In the genomic region with DNA sequence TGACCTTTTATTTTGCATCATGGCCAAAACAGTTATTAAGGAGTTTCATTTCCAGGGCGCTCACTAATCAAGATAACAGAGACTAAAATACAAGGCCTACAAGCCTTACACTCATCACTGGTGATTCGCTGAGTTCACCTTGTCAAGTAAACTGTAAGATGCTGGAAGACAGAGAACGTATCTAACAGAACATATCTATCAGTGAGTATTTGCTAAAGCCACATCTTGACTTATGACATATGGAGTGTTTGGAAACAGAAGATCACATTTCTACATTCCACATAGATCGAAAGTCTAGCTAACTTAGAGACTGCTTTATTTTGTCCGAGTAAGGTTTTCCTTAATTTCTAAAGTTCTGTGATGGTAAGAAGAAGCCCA, we compare ENCODE assay signal across 22 cellular contexts.
"Had no signal": no experiment of that assay in that cellular context is flagged by ENCODE, and none has a peak within 500 bp of the region (broad histone marks: within the 10 kb centered on the region; RNA-seq: fewer than 3 reads in every experiment).

No MANE protein-coding gene starts in this region.

- H3K27ac Mint-ChIP-seq: activated naive CD4-positive, alpha-beta T cell treated with anti-CD3 and anti-CD28 coated beads for 36 hours; activated naive CD8-positive, alpha-beta T cell treated with anti-CD3 and anti-CD28 coated beads, Interleukin-2, amount 10 ng/mL, durations not matched to agents 7 days and 5 days; dendritic cell treated with granulocyte-macrophage colony-stimulating factor and Interleukin-4, amounts not matched to agents 40 ng/mL and 50 ng/mL, for 4 days; neural progenitor cell had no signal

- DNase-seq: activated CD4-positive, alpha-beta T cell treated with anti-CD3 and anti-CD28 coated beads for 4 hours; activated CD4-positive, alpha-beta T cell treated with anti-CD3 and anti-CD28 coated beads, Interleukin-2, amount 50 U/mL, for 48 hours; activated CD4-positive, CD25-positive, alpha-beta regulatory T cell; activated CD8-positive, alpha-beta memory T cell treated with anti-CD3 and anti-CD28 coated beads, Interleukin-2, amount 50 U/mL, for 48 hours; activated effector memory CD4-positive, alpha-beta T cell treated with Interleukin-2 at 50 U/mL for 16 hours; activated naive CD4-positive, alpha-beta T cell treated with anti-CD3 and anti-CD28 coated beads for 36 hours; activated naive CD8-positive, alpha-beta T cell treated with anti-CD3 and anti-CD28 coated beads, Interleukin-2, amount 10 ng/mL, durations not matched to agents 7 days and 5 days; activated T-cell treated with anti-CD3 and anti-CD28 coated beads, Interleukin-2, amount 50 U/mL, for 4 hours; amygdala; body of pancreas; effector CD4-positive, alpha-beta T cell; left ventricle myocardium superior; naive B cell; sigmoid colon; stimulated activated CD4-positive, alpha-beta T cell treated with anti-CD3 and anti-CD28 coated beads, Interleukin-2, amount 100 ng/mL, for 48 hours; stimulated activated naive CD8-positive, alpha-beta T cell treated with anti-CD3 and anti-CD28 coated beads, Interleukin-15, Interleukin-2, amounts not matched to agents 100 U/mL and 50 U/mL, for 24 hours; substantia nigra; T1000; tibial artery had no signal

- H3K4me3 Mint-ChIP-seq: activated naive CD4-positive, alpha-beta T cell treated with anti-CD3 and anti-CD28 coated beads for 36 hours; activated naive CD8-positive, alpha-beta T cell treated with anti-CD3 and anti-CD28 coated beads, Interleukin-2, amount 10 ng/mL, durations not matched to agents 7 days and 5 days; activated T-cell treated with anti-CD3 and anti-CD28 coated beads, Interleukin-2, amount 50 U/mL, for 4 hours; dendritic cell treated with granulocyte-macrophage colony-stimulating factor and Interleukin-4, amounts not matched to agents 40 ng/mL and 50 ng/mL, for 4 days; naive B cell; neural progenitor cell had no signal

- H3K36me3 Mint-ChIP-seq: activated naive CD8-positive, alpha-beta T cell treated with anti-CD3 and anti-CD28 coated beads, Interleukin-2, amount 10 ng/mL, durations not matched to agents 7 days and 5 days; naive B cell had no signal

- H3K9me3 ChIP-seq: body of pancreas, sigmoid colon, tibial artery had no signal

- H3K27ac ChIP-seq: body of pancreas, foreskin keratinocyte, neural progenitor cell, sigmoid colon, tibial artery had no signal

- H3K27me3 Mint-ChIP-seq: activated naive CD8-positive, alpha-beta T cell treated with anti-CD3 and anti-CD28 coated beads, Interleukin-2, amount 10 ng/mL, durations not matched to agents 7 days and 5 days; dendritic cell treated with granulocyte-macrophage colony-stimulating factor and Interleukin-4, amounts not matched to agents 40 ng/mL and 50 ng/mL, for 4 days; naive B cell had no signal

- ATAC-seq: activated T-cell treated with anti-CD3 and anti-CD28 coated beads, Interleukin-2, amount 50 U/mL, for 4 hours; body of pancreas; left ventricle myocardium superior; stimulated activated naive CD8-positive, alpha-beta T cell treated with anti-CD3 and anti-CD28 coated beads, Interleukin-15, Interleukin-2, amounts not matched to agents 100 U/mL and 50 U/mL, for 24 hours had no signal

- H3K9me3 Mint-ChIP-seq: activated naive CD4-positive, alpha-beta T cell treated with anti-CD3 and anti-CD28 coated beads for 36 hours; activated naive CD8-positive, alpha-beta T cell treated with anti-CD3 and anti-CD28 coated beads, Interleukin-2, amount 10 ng/mL, durations not matched to agents 7 days and 5 days; activated T-cell treated with anti-CD3 and anti-CD28 coated beads, Interleukin-2, amount 50 U/mL, for 4 hours; dendritic cell treated with granulocyte-macrophage colony-stimulating factor and Interleukin-4, amounts not matched to agents 40 ng/mL and 50 ng/mL, for 4 days; naive B cell had no signal

- H3K4me1 Mint-ChIP-seq: activated naive CD8-positive, alpha-beta T cell treated with anti-CD3 and anti-CD28 coated beads, Interleukin-2, amount 10 ng/mL, durations not matched to agents 7 days and 5 days had no signal
